Comparison of ENCODE assay signal across 17 cellular contexts in genomic region chr12:25025260-25025659, GRCh38.
"Had no signal": no experiment of that assay in that cellular context is flagged by ENCODE, and none has a peak within 500 bp of the region (broad histone marks: within the 10 kb centered on the region; RNA-seq: fewer than 3 reads in every experiment).

No MANE protein-coding gene starts in this region.

- H3K27ac ChIP-seq: gastrocnemius medialis, heart right ventricle, tibial artery, vagina had no signal

- H3K9me3 Mint-ChIP-seq: activated CD4-positive, alpha-beta T cell treated with anti-CD3 and anti-CD28 coated beads, Interleukin-2, amount 10 ng/mL, durations not matched to agents 7 days and 5 days; activated naive CD8-positive, alpha-beta T cell treated with anti-CD3 and anti-CD28 coated beads, Interleukin-2, amount 50 U/mL, for 24 hours; activated T-helper 1 cell treated with anti-CD3 and anti-CD28 coated beads, Interleukin-12 subunit alpha, Interleukin-12 subunit beta, Interleukin-2, Interleukin-4 antibody, amounts not matched to agents 30 ng/mL and 10 ng/mL and 1 ng/mL, durations not matched to agents 14 hours and 24 hours and 36 hours; dendritic cell treated with granulocyte-macrophage colony-stimulating factor and Interleukin-4, amounts not matched to agents 40 ng/mL and 50 ng/mL, for 4 days; stimulated activated naive B cell treated with anti-CD40 and anti-IgM and Interleukin-4, amounts not matched to agents 10 μg/mL and 1 μg/mL and 100 μg/mL, for 72 hours had no signal

- H3K4me1 ChIP-seq: gastrocnemius medialis, heart right ventricle, tibial artery, vagina had no signal

- H3K9me3 ChIP-seq: gastrocnemius medialis, tibial artery, vagina had no signal

- DNase-seq: activated CD4-positive, alpha-beta T cell treated with anti-CD3 and anti-CD28 coated beads, Interleukin-2, amount 10 ng/mL, durations not matched to agents 7 days and 5 days; activated CD4-positive, CD25-positive, alpha-beta regulatory T cell; activated CD8-positive, alpha-beta memory T cell treated with anti-CD3 and anti-CD28 coated beads, Interleukin-2, amount 50 U/mL, for 48 hours; activated naive CD8-positive, alpha-beta T cell treated with anti-CD3 and anti-CD28 coated beads, Interleukin-2, amount 50 U/mL, for 24 hours; aorta; erythroblast; gastrocnemius medialis; heart right ventricle; islet precursor cell; mammary epithelial cell; stimulated activated CD4-positive, alpha-beta T cell treated with anti-CD3 and anti-CD28 coated beads, Interleukin-4, amount 100 ng/mL, for 1 hour; stimulated activated naive B cell treated with anti-CD40 and anti-IgM and Interleukin-4, amounts not matched to agents 10 μg/mL and 1 μg/mL and 100 μg/mL, for 72 hours; tibial artery had no signal

- ATAC-seq: activated naive CD8-positive, alpha-beta T cell treated with anti-CD3 and anti-CD28 coated beads, Interleukin-2, amount 50 U/mL, for 24 hours; gastrocnemius medialis; heart right ventricle had no signal

- H3K27me3 Mint-ChIP-seq: activated naive CD8-positive, alpha-beta T cell treated with anti-CD3 and anti-CD28 coated beads, Interleukin-2, amount 50 U/mL, for 24 hours; dendritic cell treated with granulocyte-macrophage colony-stimulating factor and Interleukin-4, amounts not matched to agents 40 ng/mL and 50 ng/mL, for 4 days; stimulated activated naive B cell treated with anti-CD40 and anti-IgM and Interleukin-4, amounts not matched to agents 10 μg/mL and 1 μg/mL and 100 μg/mL, for 72 hours had no signal

- H3K4me1 Mint-ChIP-seq: activated CD4-positive, alpha-beta T cell treated with anti-CD3 and anti-CD28 coated beads, Interleukin-2, amount 10 ng/mL, durations not matched to agents 7 days and 5 days; neural crest cell had no signal

- H3K4me3 Mint-ChIP-seq: activated CD4-positive, alpha-beta T cell treated with anti-CD3 and anti-CD28 coated beads, Interleukin-2, amount 10 ng/mL, durations not matched to agents 7 days and 5 days; activated naive CD8-positive, alpha-beta T cell treated with anti-CD3 and anti-CD28 coated beads, Interleukin-2, amount 50 U/mL, for 24 hours; activated T-helper 1 cell treated with anti-CD3 and anti-CD28 coated beads, Interleukin-12 subunit alpha, Interleukin-12 subunit beta, Interleukin-2, Interleukin-4 antibody, amounts not matched to agents 30 ng/mL and 10 ng/mL and 1 ng/mL, durations not matched to agents 14 hours and 24 hours and 36 hours; dendritic cell treated with granulocyte-macrophage colony-stimulating factor and Interleukin-4, amounts not matched to agents 40 ng/mL and 50 ng/mL, for 4 days; neural crest cell; stimulated activated naive B cell treated with anti-CD40 and anti-IgM and Interleukin-4, amounts not matched to agents 10 μg/mL and 1 μg/mL and 100 μg/mL, for 72 hours had no signal

- H3K4me3 ChIP-seq: gastrocnemius medialis, heart right ventricle, tibial artery, vagina had no signal

- H3K27me3 ChIP-seq: gastrocnemius medialis, heart right ventricle, tibial artery, vagina had no signal

- H3K36me3 ChIP-seq: gastrocnemius medialis, heart right ventricle, tibial artery, vagina had no signal

- H3K27ac Mint-ChIP-seq: activated CD4-positive, alpha-beta T cell treated with anti-CD3 and anti-CD28 coated beads, Interleukin-2, amount 10 ng/mL, durations not matched to agents 7 days and 5 days; activated naive CD8-positive, alpha-beta T cell treated with anti-CD3 and anti-CD28 coated beads, Interleukin-2, amount 50 U/mL, for 24 hours; activated T-helper 1 cell treated with anti-CD3 and anti-CD28 coated beads, Interleukin-12 subunit alpha, Interleukin-12 subunit beta, Interleukin-2, Interleukin-4 antibody, amounts not matched to agents 30 ng/mL and 10 ng/mL and 1 ng/mL, durations not matched to agents 14 hours and 24 hours and 36 hours; dendritic cell treated with granulocyte-macrophage colony-stimulating factor and Interleukin-4, amounts not matched to agents 40 ng/mL and 50 ng/mL, for 4 days; stimulated activated naive B cell treated with anti-CD40 and anti-IgM and Interleukin-4, amounts not matched to agents 10 μg/mL and 1 μg/mL and 100 μg/mL, for 72 hours had no signal
